13 cellular contexts compared by ENCODE assay signal in the genomic region with DNA sequence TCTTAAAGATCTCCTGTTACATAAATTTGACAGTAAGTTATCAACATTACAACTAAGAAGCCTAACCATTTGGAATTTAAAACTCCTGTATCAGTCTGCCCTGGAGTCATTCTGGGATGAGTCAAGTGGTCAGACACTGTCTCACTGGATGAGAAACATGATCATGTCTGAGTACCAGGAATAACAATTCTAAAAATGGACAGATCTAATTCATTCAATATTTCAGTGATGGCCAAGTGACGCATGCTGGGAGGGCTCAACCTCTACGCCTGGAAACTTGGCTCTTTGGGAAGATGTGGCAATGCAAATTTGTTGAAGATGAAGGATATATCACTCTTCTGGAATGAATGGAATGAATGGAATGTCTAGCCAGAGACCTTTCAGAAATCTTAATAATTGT.
A peak's percentile ranks its signal among the peaks of the same experiment; 100 is the strongest.
DNase-seq lines count a peak whose midpoint lies in the region; ATAC-seq lines count a peak whose summit lies in the region.
"Had no signal": no experiment of that assay in that cellular context is flagged by ENCODE, and none has a peak within 500 bp of the region (broad histone marks: within the 10 kb centered on the region; RNA-seq: fewer than 3 reads in every experiment).

No MANE protein-coding gene starts in this region.

- POLR2A ChIA-PET in activated CD4-positive, alpha-beta T cell treated with anti-CD3 and anti-CD28 coated beads for 36 hours (lab: Charles Lee) = no interaction called here

- CTCF ChIA-PET in activated CD4-positive, alpha-beta T cell treated with anti-CD3 and anti-CD28 coated beads for 36 hours (lab: Charles Lee) = no interaction called here

- H3K4me3 Mint-ChIP-seq in activated CD4-positive, alpha-beta T cell treated with anti-CD3 and anti-CD28 coated beads for 36 hours = no peak overlapping the region
- H3K4me3 Mint-ChIP-seq: CD4-positive, alpha-beta memory T cell; H9 had no signal

- ATAC-seq in activated CD4-positive, alpha-beta T cell treated with anti-CD3 and anti-CD28 coated beads for 36 hours = no peak
- ATAC-seq in HG03521 (IDR thresholded peaks at IDR 0.05; ENCODE audit: unreplicated experiment) = no peak

- no peaks in the 10 kb centered on the region for H3K36me3 Mint-ChIP-seq in activated CD4-positive, alpha-beta T cell treated with anti-CD3 and anti-CD28 coated beads for 36 hours (ENCODE audit: low read depth)
- H3K36me3 Mint-ChIP-seq: CD4-positive, alpha-beta memory T cell had no signal

- no peaks in the 10 kb centered on the region for H3K27me3 Mint-ChIP-seq in activated CD4-positive, alpha-beta T cell treated with anti-CD3 and anti-CD28 coated beads for 36 hours
- H3K27me3 Mint-ChIP-seq: CD4-positive, alpha-beta memory T cell had no signal

- H3K27ac Mint-ChIP-seq in activated CD4-positive, alpha-beta T cell treated with anti-CD3 and anti-CD28 coated beads for 36 hours = no peak overlapping the region
- H3K27ac Mint-ChIP-seq: CD4-positive, alpha-beta memory T cell had no signal

- peak; percentile 64 for DNase-seq in AG08396 (ENCODE audit: low spot score)
- peak; percentile 94 for DNase-seq in M059J (ENCODE audit: low read depth)
- DNase-seq in dedifferentiated amniotic fluid mesenchymal stem cell (ENCODE audit: extremely low spot score) = peak; percentile 94
- DNase-seq in lung microvascular endothelial cell (ENCODE audit: low read depth in 2 of 2) = peak; percentile 7 to 27
- no peak for DNase-seq in NCI-H1436 treated with DMSO at 0.1 percent for 48 hours (lab: John Stamatoyannopoulos, UW)
- DNase-seq in activated CD4-positive, alpha-beta T cell treated with anti-CD3 and anti-CD28 coated beads for 36 hours = no peak
- no peak for DNase-seq in hippocampal formation (lab: John Stamatoyannopoulos, UW)
- DNase-seq: CD4-positive, alpha-beta memory T cell; H9; NCI-H1694 treated with DMSO at 0.1 percent for 48 hours; pancreas; SHP77 treated with DMSO at 0.1 percent for 48 hours had no signal

- peaks cover 8% of the 10 kb centered on the region for H3K9me3 Mint-ChIP-seq in activated CD4-positive, alpha-beta T cell treated with anti-CD3 and anti-CD28 coated beads for 36 hours (ENCODE audit: low read depth)

- no peaks in the 10 kb centered on the region for H3K4me1 Mint-ChIP-seq in activated CD4-positive, alpha-beta T cell treated with anti-CD3 and anti-CD28 coated beads for 36 hours
- H3K4me1 Mint-ChIP-seq: CD4-positive, alpha-beta memory T cell had no signal

- intact Hi-C loops in activated CD4-positive, alpha-beta T cell treated with anti-CD3 and anti-CD28 coated beads for 36 hours (cut with DNase I, micrococcal nuclease) = no loop called here

Comparison
In these comparisons a context has a peak if more than half of its experiments do, and no peak if none do; other contexts are left out.
1. DNase-seq: peak in AG08396 (single experiment), M059J (single experiment), dedifferentiated amniotic fluid mesenchymal stem cell (single experiment) and lung microvascular endothelial cell (2 of 2); none in NCI-H1436 treated with DMSO at 0.1 percent for 48 hours (single experiment), activated CD4-positive, alpha-beta T cell treated with anti-CD3 and anti-CD28 coated beads for 36 hours (single experiment) and hippocampal formation (0 of 2).